20 cellular contexts compared by ENCODE assay signal in genomic region chr4:138890921-138891570, GRCh38.
A peak's percentile ranks its signal among the peaks of the same experiment; 100 is the strongest.
DNase-seq lines count a peak whose midpoint lies in the region; FAIRE-seq and TF ChIP-seq lines count a peak whose summit lies in the region.
"Had no signal": no experiment of that assay in that cellular context is flagged by ENCODE, and none has a peak within 500 bp of the region (broad histone marks: within the 10 kb centered on the region; RNA-seq: fewer than 3 reads in every experiment).

No MANE protein-coding gene starts in this region.

- H3K4me1 Mint-ChIP-seq in activated T-cell treated with anti-CD3 and anti-CD28 coated beads, Interleukin-2, amount 50 U/mL, for 24 hours (ENCODE audit: low read depth), result peaks cover 15% of the 10 kb centered on the region

- H3K9me2 ChIP-seq in hepatocyte (replicated peaks; ENCODE audit: insufficient read depth), result no peaks in the 10 kb centered on the region

- 75% methylated on average over 14 of the region's 14 CpGs for WGBS in hepatocyte (ENCODE audit: low lambda C conversion rate, missing lambda C conversion rate)

- peak overlapping the region; percentile 54 for H3K4me2 ChIP-seq in hepatocyte

- no peaks in the 10 kb centered on the region for H3K79me2 ChIP-seq in hepatocyte

- H3K36me3 ChIP-seq in hepatocyte (replicated peaks; ENCODE audit: insufficient read depth, low read depth), result no peaks in the 10 kb centered on the region
- H3K36me3 ChIP-seq: left lung, pancreas, spleen, suprapubic skin had no signal

- H3K4me3 ChIP-seq in hepatocyte, result no peak overlapping the region
- H3K4me3 ChIP-seq: left lung, pancreas, spleen, suprapubic skin had no signal

- H3K4me1 ChIP-seq in hepatocyte (ENCODE audit: insufficient read depth), result peaks cover 16% of the 10 kb centered on the region
- H3K4me1 ChIP-seq: left lung, pancreas, spleen had no signal

- H3K9me3 ChIP-seq in hepatocyte (ENCODE audit: low read depth), result no peaks in the 10 kb centered on the region
- H3K9me3 ChIP-seq: left lung, pancreas, spleen, suprapubic skin had no signal

- H4K20me1 ChIP-seq in hepatocyte (ENCODE audit: insufficient read depth, poor library complexity, severe bottlenecking), result no peaks in the 10 kb centered on the region

- no peak for TF ChIP-seq CTCF in hepatocyte (IDR thresholded peaks at IDR 0.05; ENCODE audit: poor library complexity)

- DNase-seq in DMS153 treated with DMSO at 0.1 percent for 48 hours (lab: John Stamatoyannopoulos, UW; ENCODE audit: unreplicated experiment) (peak; percentile 80), NCI-H1436 treated with DMSO at 0.1 percent for 48 hours (lab: John Stamatoyannopoulos, UW) (peak; percentile 44), NCI-H774 (lab: John Stamatoyannopoulos, UW) (peak; percentile 80), hepatocyte (ENCODE audit: low spot score) (no peak), DMS 273 (lab: John Stamatoyannopoulos, UW; ENCODE audit: unreplicated experiment) (no peak), GM19239 (ENCODE audit: insufficient read length, low spot score) (no peak), OCI-M2 (lab: John Stamatoyannopoulos, UW; ENCODE audit: unreplicated experiment) (no peak)
- no peak for DNase-seq in activated T-cell treated with anti-CD3 and anti-CD28 coated beads, Interleukin-2, amount 50 U/mL, for 24 hours
- DNase-seq: activated CD4-positive, alpha-beta T cell treated with anti-CD3 and anti-CD28 coated beads for 48 hours; activated CD8-positive, alpha-beta memory T cell treated with anti-CD3 and anti-CD28 coated beads, Interleukin-2, amount 50 U/mL, for 48 hours; activated naive CD4-positive, alpha-beta T cell treated with Interleukin-2 at 50 U/mL for 16 hours; foreskin melanocyte; left lung; NCI-H226; OCI-M1; pancreas; spleen; T1000 had no signal

- no peak overlapping the region for H3K27ac ChIP-seq in hepatocyte
- H3K27ac ChIP-seq: pancreas, spleen, suprapubic skin had no signal

- no peak overlapping the region for H3K4me3 Mint-ChIP-seq in activated T-cell treated with anti-CD3 and anti-CD28 coated beads, Interleukin-2, amount 50 U/mL, for 24 hours

- H3K27me3 Mint-ChIP-seq in activated T-cell treated with anti-CD3 and anti-CD28 coated beads, Interleukin-2, amount 50 U/mL, for 24 hours, result peaks cover 39% of the 10 kb centered on the region

- H3K27ac Mint-ChIP-seq in activated T-cell treated with anti-CD3 and anti-CD28 coated beads, Interleukin-2, amount 50 U/mL, for 24 hours, result no peak overlapping the region

- no peaks in the 10 kb centered on the region for H3K27me3 ChIP-seq in hepatocyte
- H3K27me3 ChIP-seq: left lung, pancreas, spleen, suprapubic skin had no signal

- no peak for FAIRE-seq in GM19239 (lab: Jason Lieb, UNC)
- FAIRE-seq: colon, pancreas had no signal

- H2AFZ ChIP-seq in hepatocyte, result no peak overlapping the region

- H3K9me3 Mint-ChIP-seq in activated T-cell treated with anti-CD3 and anti-CD28 coated beads, Interleukin-2, amount 50 U/mL, for 24 hours, result no peaks in the 10 kb centered on the region

- no peaks in the 10 kb centered on the region for H3K36me3 Mint-ChIP-seq in activated T-cell treated with anti-CD3 and anti-CD28 coated beads, Interleukin-2, amount 50 U/mL, for 24 hours (ENCODE audit: low read depth)

Comparison
In these comparisons a context has a peak if more than half of its experiments do, and no peak if none do; other contexts are left out.
1. DNase-seq: peak in DMS153 treated with DMSO at 0.1 percent for 48 hours (single experiment), NCI-H1436 treated with DMSO at 0.1 percent for 48 hours (single experiment) and NCI-H774 (single experiment); none in hepatocyte (single experiment), activated T-cell treated with anti-CD3 and anti-CD28 coated beads, Interleukin-2, amount 50 U/mL, for 24 hours (single experiment), DMS 273 (single experiment), GM19239 (single experiment) and OCI-M2 (single experiment).